Comparison of ENCODE assay signal across 29 cellular contexts in the genomic region with DNA sequence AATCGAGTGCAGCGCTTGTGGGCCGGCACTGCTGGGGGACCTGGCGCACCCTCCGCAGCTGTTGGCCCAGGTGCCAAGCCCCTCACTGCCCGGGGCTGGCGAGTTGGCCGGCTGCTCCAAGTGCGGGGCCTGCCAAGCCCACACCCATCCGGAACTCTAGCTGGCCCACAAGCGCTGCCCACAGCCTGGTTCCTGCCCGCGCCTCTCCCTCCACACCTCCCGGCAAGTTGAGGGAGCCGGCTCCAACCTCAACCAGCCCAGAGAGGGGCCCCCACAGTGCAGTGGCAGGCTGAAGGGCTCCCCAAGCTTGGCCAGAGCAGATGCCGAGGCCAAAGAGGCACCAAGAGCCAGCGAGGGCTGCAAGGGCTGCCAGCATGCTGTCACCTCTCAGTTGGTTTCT.
"Had no signal": no experiment of that assay in that cellular context is flagged by ENCODE, and none has a peak within 500 bp of the region (broad histone marks: within the 10 kb centered on the region; RNA-seq: fewer than 3 reads in every experiment).

No MANE protein-coding gene starts in this region.

- H3K4me1 ChIP-seq: left lung, parathyroid adenoma had no signal

- H3K27ac ChIP-seq: brain microvascular endothelial cell, gastroesophageal sphincter, left lung, parathyroid adenoma, SK-N-MC, stomach, thyroid gland, upper lobe of left lung, WERI-Rb-1 had no signal

- DNase-seq: activated CD4-positive, alpha-beta memory T cell treated with anti-CD3 and anti-CD28 coated beads for 36 hours; activated CD4-positive, alpha-beta T cell treated with anti-CD3 and anti-CD28 coated beads, Interleukin-2, amount 10 ng/mL, durations not matched to agents 24 days and 14 days; activated CD8-positive, alpha-beta memory T cell treated with anti-CD3 and anti-CD28 coated beads, Interleukin-2, amount 50 U/mL, for 4 hours; activated naive CD4-positive, alpha-beta T cell; activated T-cell treated with anti-CD3 and anti-CD28 coated beads, Interleukin-2, amount 50 U/mL, for 24 hours; amniotic stem cell; brain microvascular endothelial cell; caudate nucleus; hippocampal formation; immature natural killer cell; kidney glomerular epithelial cell; naive B cell; nucleus accumbens; stimulated activated CD4-positive, alpha-beta T cell treated with anti-CD3 and anti-CD28 coated beads, Interleukin-15, amount 100 ng/mL, for 24 hours; stimulated activated CD4-positive, alpha-beta T cell treated with anti-CD3 and anti-CD28 coated beads, Interleukin-2, amount 100 ng/mL, for 24 hours; stimulated activated naive B cell treated with anti-CD40 and anti-IgM and Interleukin-4, amounts not matched to agents 10 μg/mL and 1 μg/mL and 100 μg/mL, for 72 hours; stomach; SW 1271; T1000; thyroid gland; WERI-Rb-1 had no signal

- H3K4me3 ChIP-seq: gastroesophageal sphincter, left lung, SK-N-MC, smooth muscle cell, stomach, thyroid gland, upper lobe of left lung had no signal

- H3K9me3 ChIP-seq: thyroid gland had no signal

- H3K36me3 ChIP-seq: brain microvascular endothelial cell, gastroesophageal sphincter, left lung, stomach, thyroid gland, upper lobe of left lung, WERI-Rb-1 had no signal

- H3K27me3 ChIP-seq: brain microvascular endothelial cell, gastroesophageal sphincter, left lung, thyroid gland, upper lobe of left lung had no signal

- ATAC-seq: activated CD4-positive, CD25-positive, alpha-beta regulatory T cell treated with anti-CD3 and anti-CD28 coated beads, Interleukin-2, amount 50 U/mL, for 24 hours; activated T-helper 17 cell treated with anti-CD3 and anti-CD28 coated beads, Interleukin-2, amount 50 U/mL, for 72 hours; gastroesophageal sphincter; left lung; stimulated activated naive B cell treated with anti-CD40 and anti-IgM and Interleukin-4, amounts not matched to agents 10 μg/mL and 1 μg/mL and 100 μg/mL, for 72 hours had no signal
